ENCODE assay signal across 9 cellular contexts in genomic region chr1:225962440-225962975, GRCh38. TPM values are rescaled to one million over a fixed set of nuclear protein-coding genes. Genes with fewer than 3 reads are reported as not detected.
DNase-seq lines count a peak whose midpoint lies in the region; ATAC-seq and TF ChIP-seq lines count a peak whose summit lies in the region.
"Had no signal": no experiment of that assay in that cellular context is flagged by ENCODE, and none has a peak within 500 bp of the region (broad histone marks: within the 10 kb centered on the region; RNA-seq: fewer than 3 reads in every experiment).

No MANE protein-coding gene starts in this region.

- CTCF ChIA-PET in SK-N-SH (lab: Yijun Ruan, JAX), result interaction anchor here (0.7 to 3.2 kb wide), 9 partner anchors 11 to 488 kb away, joined by 3 to 19 read pairs (median 4); partner anchors contain the start of genes EPHX1 and SRP9

- H3K9ac ChIP-seq in SK-N-SH, result no peak overlapping the region

- TF ChIP-seq RAD21 in SK-N-SH (IDR thresholded peaks at IDR 0.05; ENCODE audit: low read length), result peak; percentile 41

- no peaks in the 10 kb centered on the region for H3K27me3 ChIP-seq in GM06990 (replicated peaks; ENCODE audit: control insufficient read depth, insufficient read depth, low read length)
- no peaks in the 10 kb centered on the region for H3K27me3 ChIP-seq in SK-N-SH (ENCODE audit: insufficient read depth)
- H3K27me3 ChIP-seq in kidney epithelial cell (ENCODE audit: control insufficient read depth, insufficient read depth, low read length), result no peaks in the 10 kb centered on the region

- H3K4me3 ChIP-seq in GM06990 (replicated peaks; ENCODE audit: low read depth, low read length) (no peak overlapping the region), SK-N-SH (ENCODE audit: low read depth in 2 of 2, low read length in 1 of 2) (peak overlapping the region in 1 of 2 experiments; percentile 43; a peak in 1 of 4 replicates), kidney epithelial cell (ENCODE audit: low read depth, low read length) (no peak overlapping the region)

- no peaks in the 10 kb centered on the region for H3K9me2 ChIP-seq in SK-N-SH

- H3K36me3 Mint-ChIP-seq in activated naive CD8-positive, alpha-beta T cell treated with anti-CD3 and anti-CD28 coated beads for 36 hours, result no peaks in the 10 kb centered on the region

- 49% methylated on average over 21 of the region's 21 CpGs for WGBS in SK-N-SH (ENCODE audit: low lambda C conversion rate)

- H3K4me1 ChIP-seq in SK-N-SH (ENCODE audit: control insufficient read depth in 1 of 2, insufficient read depth in 2 of 2, low read depth in 1 of 2, low read length in 1 of 2), result no peaks in the 10 kb centered on the region

- no peaks in the 10 kb centered on the region for H3K9me3 Mint-ChIP-seq in activated naive CD8-positive, alpha-beta T cell treated with anti-CD3 and anti-CD28 coated beads for 36 hours

- no peaks in the 10 kb centered on the region for H4K20me1 ChIP-seq in SK-N-SH (ENCODE audit: insufficient read depth)

- DNase-seq in GM06990 (ENCODE audit: extremely low read depth, insufficient read length), result peak; percentile 73
- DNase-seq in SK-N-SH, result peak; percentile 71
- peak; percentile 69 for DNase-seq in activated naive CD8-positive, alpha-beta T cell treated with anti-CD3 and anti-CD28 coated beads for 36 hours
- no peak for DNase-seq in kidney epithelial cell (ENCODE audit: low read depth)
- DNase-seq in stimulated activated CD8-positive, alpha-beta memory T cell treated with anti-CD3 and anti-CD28 coated beads, Interleukin-15, amount 100 ng/mL, for 24 hours (ENCODE audit: low read depth), result peak; percentile 47
- no peak for DNase-seq in COR-L47 (lab: John Stamatoyannopoulos, UW)

- H3K79me2 ChIP-seq in SK-N-SH (ENCODE audit: insufficient read depth), result no peaks in the 10 kb centered on the region

- peak; percentile 82 for ATAC-seq in HG02642 (IDR thresholded peaks at IDR 0.05; ENCODE audit: poor library complexity, unreplicated experiment)
- no peak for ATAC-seq in GM18519 (IDR thresholded peaks at IDR 0.05; ENCODE audit: low FRiP score, unreplicated experiment)

- H2AFZ ChIP-seq in SK-N-SH (ENCODE audit: low read depth), result no peak overlapping the region

- TF ChIP-seq CTCF in GM06990 (IDR thresholded peaks at IDR 0.05; ENCODE audit: insufficient read depth, low read length, poor library complexity, severe bottlenecking), result peak; percentile 99
- peak; percentile 57 for TF ChIP-seq CTCF in SK-N-SH (IDR thresholded peaks at IDR 0.05)
- peak; percentile 66 for TF ChIP-seq CTCF in kidney epithelial cell (IDR thresholded peaks at IDR 0.05; ENCODE audit: insufficient read depth, low read length, poor library complexity, severe bottlenecking)

- H3K4me3 Mint-ChIP-seq in activated naive CD8-positive, alpha-beta T cell treated with anti-CD3 and anti-CD28 coated beads for 36 hours, result no peak overlapping the region

- no peak overlapping the region for H3K27ac Mint-ChIP-seq in activated naive CD8-positive, alpha-beta T cell treated with anti-CD3 and anti-CD28 coated beads for 36 hours

- TF ChIP-seq EP300 in SK-N-SH (IDR thresholded peaks at IDR 0.05; ENCODE audit: borderline replicate concordance in 1 of 2, low read depth in 1 of 2, low read length in 1 of 2), result no peak

- H3K36me3 ChIP-seq in GM06990 (ENCODE audit: control insufficient read depth, insufficient read depth, low read length), result no peaks in the 10 kb centered on the region
- no peaks in the 10 kb centered on the region for H3K36me3 ChIP-seq in SK-N-SH (replicated peaks in 1 of 2; ENCODE audit: control insufficient read depth in 1 of 2, insufficient read depth in 2 of 2, low read length in 1 of 2)
- H3K36me3 ChIP-seq in kidney epithelial cell (ENCODE audit: control insufficient read depth, insufficient read depth, low read length), result no peaks in the 10 kb centered on the region

- H3K4me1 Mint-ChIP-seq in activated naive CD8-positive, alpha-beta T cell treated with anti-CD3 and anti-CD28 coated beads for 36 hours, result peaks cover 4% of the 10 kb centered on the region

- H3K27ac ChIP-seq in SK-N-SH (ENCODE audit: low read depth in 2 of 2, low read length in 1 of 2), result no peak overlapping the region

- no peak overlapping the region for H3K4me2 ChIP-seq in SK-N-SH

- no peaks in the 10 kb centered on the region for H3F3A ChIP-seq in SK-N-SH (replicated peaks; ENCODE audit: insufficient read depth)

- no peaks in the 10 kb centered on the region for H3K9me3 ChIP-seq in SK-N-SH

- peaks cover 5% of the 10 kb centered on the region for H3K27me3 Mint-ChIP-seq in activated naive CD8-positive, alpha-beta T cell treated with anti-CD3 and anti-CD28 coated beads for 36 hours

- POLR2A ChIA-PET in SK-N-SH (lab: Yijun Ruan, JAX), result no interaction called here

TF ChIP-seq in SK-N-SH, 30 proteins besides CTCF, POLR2A, EP300 and RAD21:
- TF ChIP-seq YY1 (IDR thresholded peaks at IDR 0.05; ENCODE audit: low read depth) (no peak), PBX3 (IDR thresholded peaks at IDR 0.05) (no peak), RXRA (IDR thresholded peaks at IDR 0.05; ENCODE audit: borderline replicate concordance, low read depth) (no peak), CHD2 (IDR thresholded peaks at IDR 0.05; ENCODE audit: low read length, partially characterized antibody) (no peak), MXI1 (IDR thresholded peaks at IDR 0.05; ENCODE audit: low read depth, low read length) (no peak), FOXJ3 (CRISPR knock-in tag; IDR thresholded peaks at IDR 0.05) (no peak), SMC3 (IDR thresholded peaks at IDR 0.05; ENCODE audit: low read depth, low read length) (no peak), JUND (IDR thresholded peaks at IDR 0.05) (no peak)

RNA-seq across cellular contexts. Expression of gene LEFTY2, which starts 21.5 kb away (rescaled TPM):
- polyA plus RNA-seq in SK-N-SH (2012; rRNA removed), result not detected in 2 replicates
- 0.01 TPM in 1 of 2 replicates, not detected in the other for polyA plus RNA-seq in SK-N-SH (2012; cell fraction: cytosol; rRNA removed)
- not detected in 2 replicates for polyA plus RNA-seq in SK-N-SH (2012; cell fraction: nucleus; rRNA removed)
- total RNA-seq in activated naive CD8-positive, alpha-beta T cell treated with anti-CD3 and anti-CD28 coated beads for 36 hours, result not detected
- total RNA-seq in kidney epithelial cell, result not detected in 2 replicates
- total RNA-seq: LHCN-M2 had no signal

RNA-seq across cellular contexts. Expression of gene SDE2, which starts 36.6 kb away (rescaled TPM):
- polyA plus RNA-seq in SK-N-SH (2012; rRNA removed), result 10.1 and 15.1 TPM in 2 replicates
- polyA plus RNA-seq in SK-N-SH (2012; cell fraction: cytosol; rRNA removed), result 13.8 and 15.7 TPM in 2 replicates
- 5.2 and 10.3 TPM in 2 replicates for polyA plus RNA-seq in SK-N-SH (2012; cell fraction: nucleus; rRNA removed)
- 10 to 100 TPM; 20.0 to 21.2 TPM for total RNA-seq in activated naive CD8-positive, alpha-beta T cell treated with anti-CD3 and anti-CD28 coated beads for 36 hours
- 23.2 and 26.5 TPM in 2 replicates for total RNA-seq in kidney epithelial cell

RNA-seq across cellular contexts. Expression of gene PYCR2, which starts 38.5 kb away (rescaled TPM):
- 95.3 and 124 TPM in 2 replicates for polyA plus RNA-seq in SK-N-SH (2012; rRNA removed)
- 49.6 and 70.6 TPM in 2 replicates for polyA plus RNA-seq in SK-N-SH (2012; cell fraction: cytosol; rRNA removed)
- 175 and 177 TPM in 2 replicates for polyA plus RNA-seq in SK-N-SH (2012; cell fraction: nucleus; rRNA removed)
- total RNA-seq in activated naive CD8-positive, alpha-beta T cell treated with anti-CD3 and anti-CD28 coated beads for 36 hours, result 100 to 1,000 TPM; 142 to 149 TPM
- 38.1 and 51.2 TPM in 2 replicates for total RNA-seq in kidney epithelial cell

Comparison
In these comparisons a context has a peak if more than half of its experiments do, and no peak if none do; other contexts are left out.
1. DNase-seq: peak in GM06990 (single experiment), SK-N-SH (single experiment), activated naive CD8-positive, alpha-beta T cell treated with anti-CD3 and anti-CD28 coated beads for 36 hours (single experiment) and stimulated activated CD8-positive, alpha-beta memory T cell treated with anti-CD3 and anti-CD28 coated beads, Interleukin-15, amount 100 ng/mL, for 24 hours (single experiment); none in kidney epithelial cell (single experiment) and COR-L47 (single experiment).
2. Peak in every context shown above with its lines, with median percentiles within 50 percentile points of each other: CTCF ChIP-seq.